Comparison of ENCODE assay signal across 14 cellular contexts in the genomic region with DNA sequence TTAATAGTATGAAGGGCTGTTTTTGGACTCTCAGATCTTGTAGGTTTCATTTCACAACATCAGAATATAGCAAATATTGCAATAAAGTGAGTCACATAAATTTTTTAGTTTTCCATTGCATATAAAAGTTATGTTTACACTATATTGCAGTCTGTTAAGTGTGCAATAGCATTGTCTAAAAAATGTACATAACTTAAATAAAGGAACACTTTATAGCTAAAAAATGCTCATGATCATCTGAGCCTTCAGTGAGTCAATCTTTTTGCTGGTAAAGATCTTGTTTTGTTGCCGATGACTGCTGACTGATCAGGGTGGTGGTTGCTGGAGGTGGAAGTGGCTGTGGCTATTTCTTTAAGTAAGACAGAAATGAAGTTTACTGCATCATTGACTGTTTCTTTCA. TPM values are rescaled to one million over a fixed set of nuclear protein-coding genes. Genes with fewer than 3 reads are reported as not detected.
DNase-seq lines count a peak whose midpoint lies in the region; ATAC-seq and TF ChIP-seq lines count a peak whose summit lies in the region.
"Had no signal": no experiment of that assay in that cellular context is flagged by ENCODE, and none has a peak within 500 bp of the region (broad histone marks: within the 10 kb centered on the region; RNA-seq: fewer than 3 reads in every experiment).

No MANE protein-coding gene starts in this region.

- H4K5ac ChIP-seq in IMR-90 (ENCODE audit: low read depth, low read length), result no peak overlapping the region

- no peak for TF ChIP-seq POLR2A in IMR-90 (IDR thresholded peaks at IDR 0.05; ENCODE audit: low read depth, low read length)

- H3K9ac ChIP-seq in IMR-90 (ENCODE audit: low read depth, low read length) (no peak overlapping the region), mammary epithelial cell (ENCODE audit: insufficient read depth, low read length) (no peak overlapping the region)
- H3K9ac ChIP-seq: BLaER1 had no signal

- H4K20me1 ChIP-seq in IMR-90 (ENCODE audit: insufficient read depth, low read length), result no peaks in the 10 kb centered on the region
- H4K20me1 ChIP-seq in mammary epithelial cell (ENCODE audit: insufficient read depth, low read length), result no peaks in the 10 kb centered on the region
- H4K20me1 ChIP-seq: BLaER1 had no signal

- no peaks in the 10 kb centered on the region for H3K79me1 ChIP-seq in IMR-90 (ENCODE audit: low read depth in 1 of 2, low read length in 2 of 2)

- H4K8ac ChIP-seq in IMR-90 (ENCODE audit: low read depth in 2 of 2, low read length in 2 of 2), result no peak overlapping the region

- H3K4me1 Mint-ChIP-seq in activated naive CD8-positive, alpha-beta T cell treated with anti-CD3 and anti-CD28 coated beads for 36 hours, result no peaks in the 10 kb centered on the region
- no peaks in the 10 kb centered on the region for H3K4me1 Mint-ChIP-seq in CD8-positive, alpha-beta memory T cell

- H3K18ac ChIP-seq in IMR-90 (ENCODE audit: low read depth, low read length), result no peak overlapping the region

- POLR2A ChIA-PET in IMR-90 (lab: Charles Lee; ENCODE audit: unreplicated experiment), result no interaction called here
- POLR2A ChIA-PET in CD8-positive, alpha-beta memory T cell (lab: Charles Lee), result no interaction called here

- H2AK5ac ChIP-seq in IMR-90 (ENCODE audit: low read depth, low read length), result no peak overlapping the region

- H3K27ac ChIP-seq in IMR-90 (ENCODE audit: insufficient read depth, low read length), result no peak overlapping the region
- H3K27ac ChIP-seq in mammary epithelial cell (ENCODE audit: insufficient read depth, low read depth, low read length), result no peak overlapping the region
- no peak overlapping the region for H3K27ac ChIP-seq in CD8-positive, alpha-beta memory T cell (ENCODE audit: low read depth, low read length)
- H3K27ac ChIP-seq: BLaER1 had no signal

- H3K9me3 ChIP-seq in IMR-90 (ENCODE audit: control insufficient read depth, insufficient read depth, low read length) (peaks cover 2% of the 10 kb centered on the region; the same call in 1 of the 2 replicates), mammary epithelial cell (replicated peaks; ENCODE audit: insufficient read depth, low read length) (no peaks in the 10 kb centered on the region)
- H3K9me3 ChIP-seq in CD8-positive, alpha-beta memory T cell (ENCODE audit: low read length), result no peaks in the 10 kb centered on the region

- H3K79me2 ChIP-seq in mammary epithelial cell (ENCODE audit: insufficient read depth, low read length), result no peaks in the 10 kb centered on the region

- H3K27ac Mint-ChIP-seq in activated naive CD8-positive, alpha-beta T cell treated with anti-CD3 and anti-CD28 coated beads for 36 hours, result no peak overlapping the region
- no peak overlapping the region for H3K27ac Mint-ChIP-seq in CD8-positive, alpha-beta memory T cell

- in situ Hi-C loops in IMR-90 (cut with MboI; ENCODE audit: low sequenced_read_pairs), result no loop called here
- in situ Hi-C loops in mammary epithelial cell (cut with MboI; ENCODE audit: low sequenced_read_pairs in 2 of 2), result no loop called here
- in situ Hi-C loops in G401 (cut with HindIII; ENCODE audit: low sequenced_read_pairs), result no loop called here

- H3K4ac ChIP-seq in IMR-90 (ENCODE audit: low read depth, low read length), result no peak overlapping the region

- no peak; the same call in 1 of the 2 replicates for ATAC-seq in IMR-90 (ENCODE audit: low read depth)
- ATAC-seq: HCT116 had no signal

- no peak overlapping the region for H2BK120ac ChIP-seq in IMR-90 (ENCODE audit: low read depth, low read length)

- TF ChIP-seq CTCF in IMR-90 (conservative IDR thresholded peaks at IDR 0.05; ENCODE audit: low read depth, low read length) (no peak), mammary epithelial cell (conservative IDR thresholded peaks at IDR 0.05 in 1 of 2, IDR thresholded peaks at IDR 0.05 in 1 of 2; ENCODE audit: extremely low read depth in 1 of 2, insufficient read depth in 1 of 2, low read depth in 1 of 2, low read length in 2 of 2) (no peak)

- dilution Hi-C loops in IMR-90 (cut with HindIII; ENCODE audit: low sequenced_read_pairs, unreplicated experiment) (no loop called here), mammary epithelial cell (cut with HindIII; ENCODE audit: low sequenced_read_pairs) (no loop called here)

- no peak overlapping the region for H2BK5ac ChIP-seq in IMR-90 (ENCODE audit: low read depth, low read length, poor library complexity, severe bottlenecking)

- H3K27me3 Mint-ChIP-seq in activated naive CD8-positive, alpha-beta T cell treated with anti-CD3 and anti-CD28 coated beads for 36 hours, result peaks cover 17% of the 10 kb centered on the region
- peaks cover 11 to 44% of the 10 kb centered on the region in 2 donors for H3K27me3 Mint-ChIP-seq in CD8-positive, alpha-beta memory T cell

- BruUV-seq in IMR-90 (replicated peaks; lab: Mats Ljungman, UMichigan) (no TSS peak), mammary epithelial cell (replicated peaks; lab: Mats Ljungman, UMichigan) (no TSS peak)

- H2AK9ac ChIP-seq in IMR-90 (replicated peaks; ENCODE audit: low read depth, low read length, poor library complexity), result no peak overlapping the region

- no peak overlapping the region for H4K91ac ChIP-seq in IMR-90 (ENCODE audit: insufficient read depth, low read depth, low read length)

- H3K36me3 ChIP-seq in IMR-90 (ENCODE audit: control insufficient read depth, insufficient read depth, low read length) (no peaks in the 10 kb centered on the region), mammary epithelial cell (ENCODE audit: insufficient read depth, low read length) (no peaks in the 10 kb centered on the region)
- no peaks in the 10 kb centered on the region for H3K36me3 ChIP-seq in CD8-positive, alpha-beta memory T cell (ENCODE audit: insufficient read depth, low read length)
- H3K36me3 ChIP-seq: BLaER1 had no signal

- no peak for TF ChIP-seq RAD21 in IMR-90 (IDR thresholded peaks at IDR 0.05; ENCODE audit: low read length)

- H2AFZ ChIP-seq in IMR-90 (replicated peaks; ENCODE audit: low read length, poor library complexity) (no peak overlapping the region), mammary epithelial cell (ENCODE audit: low read depth, low read length) (no peak overlapping the region)

- DNase-seq in EH (ENCODE audit: low read depth) (peak; percentile 4), IMR-90 (peak; percentile 34), mammary epithelial cell (peak; percentile 30), foreskin melanocyte (peak; percentile 53), hepatic stellate cell (ENCODE audit: low spot score) (no peak), G401 (ENCODE audit: low spot score) (no peak)
- DNase-seq in activated naive CD8-positive, alpha-beta T cell treated with anti-CD3 and anti-CD28 coated beads for 36 hours, result no peak
- no peak for DNase-seq in CD8-positive, alpha-beta memory T cell
- DNase-seq: 8988T, AML-193, DMS 273 treated with DMSO at 0.1 percent for 48 hours, GDM1 had no signal

- H3K14ac ChIP-seq in IMR-90 (replicated peaks; ENCODE audit: low read depth, low read length), result no peak overlapping the region

- H3K4me2 ChIP-seq in IMR-90 (ENCODE audit: low read depth, low read length), result no peak overlapping the region; the same call in 1 of the 2 replicates
- no peak overlapping the region for H3K4me2 ChIP-seq in mammary epithelial cell (ENCODE audit: insufficient read depth, low read depth, low read length)
- H3K4me2 ChIP-seq: BLaER1 had no signal

- H3K4me3 Mint-ChIP-seq in activated naive CD8-positive, alpha-beta T cell treated with anti-CD3 and anti-CD28 coated beads for 36 hours, result no peak overlapping the region
- no peak overlapping the region for H3K4me3 Mint-ChIP-seq in CD8-positive, alpha-beta memory T cell

- no peak overlapping the region for H2BK15ac ChIP-seq in IMR-90 (ENCODE audit: low read depth, low read length)

- no peaks in the 10 kb centered on the region for H3K36me3 Mint-ChIP-seq in activated naive CD8-positive, alpha-beta T cell treated with anti-CD3 and anti-CD28 coated beads for 36 hours
- no peaks in the 10 kb centered on the region for H3K36me3 Mint-ChIP-seq in CD8-positive, alpha-beta memory T cell

- H3K23ac ChIP-seq in IMR-90 (ENCODE audit: low read depth, low read length), result no peak overlapping the region

- no peak overlapping the region for H3K56ac ChIP-seq in IMR-90 (ENCODE audit: extremely low read depth, insufficient read depth, low read length)

- no peak overlapping the region for H3K4me3 ChIP-seq in IMR-90 (ENCODE audit: insufficient read depth, low read depth, low read length)
- H3K4me3 ChIP-seq in mammary epithelial cell (replicated peaks in 1 of 3; ENCODE audit: insufficient read depth in 1 of 3, low read depth in 2 of 3, low read length in 3 of 3), result no peak overlapping the region
- H3K4me3 ChIP-seq in CD8-positive, alpha-beta memory T cell (ENCODE audit: low read length), result no peak overlapping the region
- H3K4me3 ChIP-seq: BLaER1 had no signal

- no peaks in the 10 kb centered on the region for H3K9me1 ChIP-seq in IMR-90 (ENCODE audit: insufficient read depth, low read length)

- 20% methylated on average over 1 of the region's 1 CpG; no CpG with 5 or more reads in 1 of the 2 experiments for WGBS in IMR-90 (ENCODE audit: extremely low coverage in 2 of 2, insufficient read length in 1 of 2), 2 experiments
- WGBS in mammary epithelial cell (ENCODE audit: low coverage, missing lambda C conversion rate), result 90% methylated on average over 1 of the region's 1 CpG

- H3K27me3 ChIP-seq in IMR-90 (ENCODE audit: control insufficient read depth, insufficient read depth, low read length) (no peaks in the 10 kb centered on the region; the same call in 1 of the 2 replicates), mammary epithelial cell (ENCODE audit: insufficient read depth, low read length) (no peaks in the 10 kb centered on the region)
- H3K27me3 ChIP-seq in CD8-positive, alpha-beta memory T cell (ENCODE audit: insufficient read depth, low read length, poor library complexity, severe bottlenecking), result no peaks in the 10 kb centered on the region
- H3K27me3 ChIP-seq: BLaER1 had no signal

- no peaks in the 10 kb centered on the region for H3K4me1 ChIP-seq in IMR-90 (ENCODE audit: control insufficient read depth, insufficient read depth, low read length)
- no peaks in the 10 kb centered on the region for H3K4me1 ChIP-seq in mammary epithelial cell (ENCODE audit: insufficient read depth, low read length)
- no peaks in the 10 kb centered on the region for H3K4me1 ChIP-seq in CD8-positive, alpha-beta memory T cell (ENCODE audit: insufficient read depth, low read length)
- H3K4me1 ChIP-seq: BLaER1 had no signal

- CTCF ChIA-PET in IMR-90 (lab: Yijun Ruan, JAX) (no interaction called here), mammary epithelial cell (lab: Charles Lee; ENCODE audit: low non-redundant PET) (no interaction called here)
- CTCF ChIA-PET in CD8-positive, alpha-beta memory T cell (lab: Charles Lee), result no interaction called here

- H3K9me3 Mint-ChIP-seq in activated naive CD8-positive, alpha-beta T cell treated with anti-CD3 and anti-CD28 coated beads for 36 hours, result peaks cover 3% of the 10 kb centered on the region
- H3K9me3 Mint-ChIP-seq in CD8-positive, alpha-beta memory T cell, result peaks cover 0 to 6% (median 0%) of the 10 kb centered on the region in 5 donors

- H2BK20ac ChIP-seq in IMR-90 (ENCODE audit: low read depth, low read length), result no peak overlapping the region

- intact Hi-C loops in IMR-90 (cut with micrococcal nuclease), result no loop called here
- intact Hi-C loops in mammary epithelial cell (cut with micrococcal nuclease), result no loop called here

RNA-seq across cellular contexts. Expression of a gene that starts 42.0 kb away (rescaled TPM):
- total RNA-seq in IMR-90 (2012; rRNA removed) (under 0.01 TPM in 2 replicates), mammary epithelial cell (1 to 10 TPM; 1.5 to 3.4 TPM)
- polyA plus RNA-seq in IMR-90 (2012; rRNA removed) (0.04 and 0.07 TPM in 2 replicates), mammary epithelial cell (1.0 TPM)
- polyA plus RNA-seq in IMR-90 (2012; cell fraction: cytosol; rRNA removed), result 0.01 and 0.02 TPM in 2 replicates
- polyA plus RNA-seq in IMR-90 (2012; cell fraction: nucleus; rRNA removed; ENCODE audit: low replicate concordance), result 0.01 and 0.06 TPM in 2 replicates
- 7.5 TPM for polyA minus RNA-seq in mammary epithelial cell
- under 0.01 and 0.03 TPM in 2 replicates for total RNA-seq in G401 (2014; rRNA removed; shearing (Covaris generic))
- under 1 TPM; 0.04 TPM for total RNA-seq in activated naive CD8-positive, alpha-beta T cell treated with anti-CD3 and anti-CD28 coated beads for 36 hours
- not detected for total RNA-seq in CD8-positive, alpha-beta memory T cell
- not detected for polyA plus RNA-seq in CD8-positive, alpha-beta memory T cell

Comparison
In these comparisons a context has a peak if more than half of its experiments do, and no peak if none do; other contexts are left out.
1. DNase-seq: peak in EH (single experiment), IMR-90 (single experiment), mammary epithelial cell (single experiment) and foreskin melanocyte (single experiment); none in hepatic stellate cell (single experiment), G401 (single experiment), activated naive CD8-positive, alpha-beta T cell treated with anti-CD3 and anti-CD28 coated beads for 36 hours (single experiment) and CD8-positive, alpha-beta memory T cell (0 of 5).